Comparison of ENCODE assay signal across 16 cellular contexts in the genomic region with DNA sequence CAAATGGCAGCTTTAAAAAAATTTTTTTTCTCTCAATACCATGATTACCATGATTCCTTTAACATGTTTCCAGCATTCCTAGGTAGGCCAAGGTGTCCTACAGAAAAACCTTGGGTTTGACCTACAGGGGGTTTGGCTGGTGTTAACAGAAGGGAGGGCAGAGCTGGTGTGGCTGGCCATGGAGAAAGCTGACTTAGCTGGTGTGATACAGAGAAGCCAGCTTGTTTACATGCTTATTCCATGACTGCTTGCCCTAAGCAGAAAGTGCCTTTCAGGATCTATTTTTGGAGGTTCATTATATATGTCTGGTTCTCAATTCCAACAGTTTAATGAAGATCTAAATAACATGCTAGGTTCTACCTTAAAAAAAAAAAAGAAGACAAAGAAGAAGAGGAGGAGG.
"Had no signal": no experiment of that assay in that cellular context is flagged by ENCODE, and none has a peak within 500 bp of the region (broad histone marks: within the 10 kb centered on the region; RNA-seq: fewer than 3 reads in every experiment).

No MANE protein-coding gene starts in this region.

- DNase-seq: activated B cell treated with CpG ODN at 0.5 μM for 24 hours; activated CD4-positive, alpha-beta T cell treated with anti-CD3 and anti-CD28 coated beads, Interleukin-2, amount 10 ng/mL, durations not matched to agents 7 days and 5 days; activated effector memory CD4-positive, alpha-beta T cell treated with Interleukin-2 at 50 U/mL for 16 hours; activated naive CD8-positive, alpha-beta T cell treated with anti-CD3 and anti-CD28 coated beads for 36 hours; activated T-cell treated with anti-CD3 and anti-CD28 coated beads, Interleukin-2, amount 50 U/mL, for 1 hour; aorta; esophagus squamous epithelium; foreskin keratinocyte; heart left ventricle; mesendoderm; pancreas had no signal

- H3K9me3 Mint-ChIP-seq: activated CD4-positive, alpha-beta T cell treated with anti-CD3 and anti-CD28 coated beads, Interleukin-2, amount 10 ng/mL, durations not matched to agents 7 days and 5 days; activated naive CD8-positive, alpha-beta T cell treated with anti-CD3 and anti-CD28 coated beads for 36 hours; neural progenitor cell; stimulated activated effector memory CD8-positive, alpha-beta T cell treated with anti-CD3 and anti-CD28 coated beads, Interleukin-12 subunit alpha, Interleukin-12 subunit beta, amount 100 ng/mL, for 72 hours; T-helper 1 cell treated with Interleukin-12 subunit alpha and Interleukin-12 subunit beta and Interleukin-4 antibody, amounts not matched to agents 30 μg/mL and 1 μg/mL, for 36 hours had no signal

- H3K9ac ChIP-seq: neural progenitor cell had no signal

- H3K27me3 ChIP-seq: esophagus squamous epithelium, foreskin keratinocyte, heart left ventricle, neural progenitor cell, pancreas, tibial nerve had no signal

- H3K27ac ChIP-seq: esophagus squamous epithelium, foreskin keratinocyte, heart left ventricle, neural progenitor cell, pancreas, tibial nerve had no signal

- H2AFZ ChIP-seq: neural progenitor cell had no signal

- H3K4me1 Mint-ChIP-seq: stimulated activated effector memory CD8-positive, alpha-beta T cell treated with anti-CD3 and anti-CD28 coated beads, Interleukin-12 subunit alpha, Interleukin-12 subunit beta, amount 100 ng/mL, for 72 hours had no signal

- H3K27me3 Mint-ChIP-seq: activated B cell treated with CpG ODN at 0.5 μM for 24 hours; activated CD4-positive, alpha-beta T cell treated with anti-CD3 and anti-CD28 coated beads, Interleukin-2, amount 10 ng/mL, durations not matched to agents 7 days and 5 days; activated naive CD8-positive, alpha-beta T cell treated with anti-CD3 and anti-CD28 coated beads for 36 hours had no signal

- H3K4me3 ChIP-seq: esophagus squamous epithelium, heart left ventricle, neural progenitor cell, pancreas, tibial nerve had no signal

- H3K36me3 ChIP-seq: neural progenitor cell, pancreas had no signal

- ATAC-seq: foreskin keratinocyte; left lobe of liver; pancreas; stimulated activated effector memory CD8-positive, alpha-beta T cell treated with anti-CD3 and anti-CD28 coated beads, Interleukin-12 subunit alpha, Interleukin-12 subunit beta, amount 100 ng/mL, for 72 hours had no signal

- H3K4me3 Mint-ChIP-seq: activated B cell treated with CpG ODN at 0.5 μM for 24 hours; activated CD4-positive, alpha-beta T cell treated with anti-CD3 and anti-CD28 coated beads, Interleukin-2, amount 10 ng/mL, durations not matched to agents 7 days and 5 days; activated naive CD8-positive, alpha-beta T cell treated with anti-CD3 and anti-CD28 coated beads for 36 hours; neural progenitor cell; stimulated activated effector memory CD8-positive, alpha-beta T cell treated with anti-CD3 and anti-CD28 coated beads, Interleukin-12 subunit alpha, Interleukin-12 subunit beta, amount 100 ng/mL, for 72 hours; T-helper 1 cell treated with Interleukin-12 subunit alpha and Interleukin-12 subunit beta and Interleukin-4 antibody, amounts not matched to agents 30 μg/mL and 1 μg/mL, for 36 hours had no signal

- H3K4me2 ChIP-seq: neural progenitor cell had no signal

- H3K4me1 ChIP-seq: esophagus squamous epithelium, foreskin keratinocyte, neural progenitor cell, tibial nerve had no signal

- H3K27ac Mint-ChIP-seq: activated B cell treated with CpG ODN at 0.5 μM for 24 hours; activated CD4-positive, alpha-beta T cell treated with anti-CD3 and anti-CD28 coated beads, Interleukin-2, amount 10 ng/mL, durations not matched to agents 7 days and 5 days; activated naive CD8-positive, alpha-beta T cell treated with anti-CD3 and anti-CD28 coated beads for 36 hours; neural progenitor cell; stimulated activated effector memory CD8-positive, alpha-beta T cell treated with anti-CD3 and anti-CD28 coated beads, Interleukin-12 subunit alpha, Interleukin-12 subunit beta, amount 100 ng/mL, for 72 hours; T-helper 1 cell treated with Interleukin-12 subunit alpha and Interleukin-12 subunit beta and Interleukin-4 antibody, amounts not matched to agents 30 μg/mL and 1 μg/mL, for 36 hours had no signal

- H3K9me3 ChIP-seq: esophagus squamous epithelium, heart left ventricle, pancreas, tibial nerve had no signal
